8 cellular contexts compared by ENCODE assay signal in the genomic region with DNA sequence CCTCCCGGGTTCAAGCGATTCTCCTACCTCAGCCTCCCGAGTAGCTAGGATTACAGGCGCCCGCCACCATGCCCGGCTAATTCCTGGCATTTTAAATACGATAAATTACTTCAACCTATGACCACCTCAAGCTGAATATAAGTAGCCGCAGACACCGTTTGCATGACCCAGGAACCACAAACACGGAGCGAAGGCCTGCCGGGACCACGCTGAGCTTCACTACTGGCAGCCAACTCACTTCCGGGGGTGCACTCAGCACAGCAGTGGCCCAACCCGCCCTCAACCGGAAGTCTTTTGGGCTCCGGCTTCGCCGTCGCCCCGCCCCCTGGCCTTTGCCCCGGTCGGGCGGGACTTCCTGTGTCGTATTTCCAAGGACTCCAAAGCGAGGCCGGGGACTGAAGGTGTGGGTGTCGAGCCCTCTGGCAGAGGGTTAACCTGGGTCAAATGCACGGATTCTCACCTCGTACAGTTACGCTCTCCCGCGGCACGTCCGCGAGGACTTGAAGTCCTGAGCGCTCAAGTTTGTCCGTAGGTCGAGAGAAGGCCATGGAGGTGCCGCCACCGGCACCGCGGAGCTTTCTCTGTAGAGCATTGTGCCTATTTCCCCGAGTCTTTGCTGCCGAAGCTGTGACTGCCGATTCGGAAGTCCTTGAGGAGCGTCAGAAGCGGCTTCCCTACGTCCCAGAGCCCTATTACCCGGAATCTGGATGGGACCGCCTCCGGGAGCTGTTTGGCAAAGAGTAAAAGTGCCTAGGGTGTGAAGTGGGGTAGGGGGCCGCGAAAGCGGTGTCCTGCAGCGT. TPM values are rescaled to one million over a fixed set of nuclear protein-coding genes. Genes with fewer than 3 reads are reported as not detected.
A peak's percentile ranks its signal among the peaks of the same experiment; 100 is the strongest.
DNase-seq lines count a peak whose midpoint lies in the region; TF ChIP-seq lines count a peak whose summit lies in the region.

A gene with protein sequence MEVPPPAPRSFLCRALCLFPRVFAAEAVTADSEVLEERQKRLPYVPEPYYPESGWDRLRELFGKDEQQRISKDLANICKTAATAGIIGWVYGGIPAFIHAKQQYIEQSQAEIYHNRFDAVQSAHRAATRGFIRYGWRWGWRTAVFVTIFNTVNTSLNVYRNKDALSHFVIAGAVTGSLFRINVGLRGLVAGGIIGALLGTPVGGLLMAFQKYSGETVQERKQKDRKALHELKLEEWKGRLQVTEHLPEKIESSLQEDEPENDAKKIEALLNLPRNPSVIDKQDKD (plus strand): TSS at position 360 of the 800 bp plus-strand sequence. CDS start 187 bp downstream, at position 547.

- POLR2A ChIA-PET in HEK293T (lab: Yijun Ruan, JAX): interaction anchor here (0.6 to 4.5 kb wide), 18 partner anchors 9 to 850 kb away, joined by 3 to 39 read pairs (median 4); a partner anchor contains a TSS

- H3K9ac ChIP-seq in subcutaneous abdominal adipose tissue (ENCODE audit: low read length in 5 of 5): peak within 1 kb of the TSS; percentile 94 to 99 (median 98)

- H3K4me3 ChIP-seq in neuron (ENCODE audit: low read length): peak within 1 kb of the TSS; percentile 70
- H3K4me3 ChIP-seq in subcutaneous abdominal adipose tissue (ENCODE audit: low read depth in 1 of 5, low read length in 5 of 5): peak within 1 kb of the TSS; percentile 87 to 100 (median 96)

- H3K9me3 ChIP-seq in neuron (ENCODE audit: low read length) (no peaks in the 10 kb centered on the region), subcutaneous abdominal adipose tissue (ENCODE audit: control insufficient read depth in 5 of 5, low read length in 5 of 5) (no peaks in the 10 kb centered on the region)

- peak; percentile 88 for DNase-seq in GF-D8 (lab: John Stamatoyannopoulos, UW)
- DNase-seq in HEK293T (ENCODE audit: extremely low spot score): peak; percentile 97
- DNase-seq in MV-4-11 (lab: John Stamatoyannopoulos, UW): peak; percentile 96
- DNase-seq in SK-MEL-5 (ENCODE audit: low read depth, low spot score): peak; percentile 97
- peak; percentile 99 for DNase-seq in activated naive CD4-positive, alpha-beta T cell treated with Interleukin-2 at 50 U/mL for 16 hours
- DNase-seq in foreskin melanocyte: peak; percentile 95

- H3K36me3 ChIP-seq in neuron (ENCODE audit: insufficient read depth, low read length): peaks cover 7% of the 10 kb centered on the region
- H3K36me3 ChIP-seq in subcutaneous abdominal adipose tissue (ENCODE audit: control insufficient read depth in 5 of 5, insufficient read depth in 5 of 5, low read length in 5 of 5): no peaks in the 10 kb centered on the region

- peak within 1 kb of the TSS; percentile 99 for H3K27ac ChIP-seq in subcutaneous abdominal adipose tissue (ENCODE audit: low read depth, low read length)

- peak within 1 kb of the TSS; percentile 77 for H2AFZ ChIP-seq in neuron (ENCODE audit: low read depth, low read length)

- CTCF ChIA-PET in HEK293T (lab: Yijun Ruan, JAX): no interaction called here

- in situ Hi-C loops in SK-MEL-5 (cut with HindIII; ENCODE audit: low pct_unique_long_range_greater_than_20kb, low sequenced_read_pairs): no loop called here

- H3K4me1 ChIP-seq in neuron (ENCODE audit: insufficient read depth, low read length) (peaks cover 29% of the 10 kb centered on the region), subcutaneous abdominal adipose tissue (ENCODE audit: control insufficient read depth in 5 of 5, insufficient read depth in 5 of 5, low read length in 5 of 5) (peaks cover 0 to 36% (median 30%) of the 10 kb centered on the region in 5 donors)

- H3K27me3 ChIP-seq in neuron (ENCODE audit: insufficient read depth, low read length): no peaks in the 10 kb centered on the region
- no peaks in the 10 kb centered on the region for H3K27me3 ChIP-seq in subcutaneous abdominal adipose tissue (ENCODE audit: control insufficient read depth in 5 of 5, insufficient read depth in 4 of 5, low read length in 5 of 5)

TF ChIP-seq in HEK293T, 16 proteins besides CTCF, POLR2A, EP300 and RAD21:
- TF ChIP-seq LEF1 (IDR thresholded peaks at IDR 0.05; ENCODE audit: borderline replicate concordance) (no peak), BHLHE40 (IDR thresholded peaks at IDR 0.05; ENCODE audit: borderline replicate concordance) (no peak), L3MBTL2 (conservative IDR thresholded peaks at IDR 0.05) (peak; percentile 40), FOXM1 (IDR thresholded peaks at IDR 0.05; ENCODE audit: borderline replicate concordance) (no peak), SUZ12 (IDR thresholded peaks at IDR 0.05) (no peak), FOXA1 (IDR thresholded peaks at IDR 0.05) (no peak), CTBP1 (IDR thresholded peaks at IDR 0.05; ENCODE audit: borderline replicate concordance) (no peak), ELF4 (IDR thresholded peaks at IDR 0.05) (peak; percentile 87), NFRKB (IDR thresholded peaks at IDR 0.05) (no peak), FOXK2 (IDR thresholded peaks at IDR 0.05) (no peak), TARDBP (IDR thresholded peaks at IDR 0.05) (no peak), ZNF384 (IDR thresholded peaks at IDR 0.05) (no peak), HDGF (IDR thresholded peaks at IDR 0.05; ENCODE audit: borderline replicate concordance) (no peak), ARNT (IDR thresholded peaks at IDR 0.05) (no peak), SP1 (IDR thresholded peaks at IDR 0.05) (no peak)
- TF ChIP-seq, protein P1, sequence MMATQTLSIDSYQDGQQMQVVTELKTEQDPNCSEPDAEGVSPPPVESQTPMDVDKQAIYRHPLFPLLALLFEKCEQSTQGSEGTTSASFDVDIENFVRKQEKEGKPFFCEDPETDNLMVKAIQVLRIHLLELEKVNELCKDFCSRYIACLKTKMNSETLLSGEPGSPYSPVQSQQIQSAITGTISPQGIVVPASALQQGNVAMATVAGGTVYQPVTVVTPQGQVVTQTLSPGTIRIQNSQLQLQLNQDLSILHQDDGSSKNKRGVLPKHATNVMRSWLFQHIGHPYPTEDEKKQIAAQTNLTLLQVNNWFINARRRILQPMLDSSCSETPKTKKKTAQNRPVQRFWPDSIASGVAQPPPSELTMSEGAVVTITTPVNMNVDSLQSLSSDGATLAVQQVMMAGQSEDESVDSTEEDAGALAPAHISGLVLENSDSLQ (IDR thresholded peaks at IDR 0.05): peak; percentile 45; the same call in 1 of the 2 replicates

RNA-seq across cellular contexts. Expression of the gene that starts here (rescaled TPM):
- total RNA-seq in SK-MEL-5 (2014; rRNA removed; shearing (Covaris generic)): 273 and 289 TPM in 2 replicates
- polyA plus RNA-seq in SK-MEL-5 (2015; cell fraction: cytosol; rRNA removed): 136 and 154 TPM in 2 replicates
- polyA plus RNA-seq in SK-MEL-5 (2015; cell fraction: nucleus; rRNA removed): 245 and 330 TPM in 2 replicates

Comparison
In these comparisons a context has a peak if more than half of its experiments do, and no peak if none do; other contexts are left out.
1. Peak in every context shown above with its lines: DNase-seq, H3K4me3 ChIP-seq and H3K27ac ChIP-seq.